ENCODE assay signal across 11 cellular contexts in genomic region chr12:3490848-3491382, GRCh38. TPM values are rescaled to one million over a fixed set of nuclear protein-coding genes. Genes with fewer than 3 reads are reported as not detected.
DNase-seq lines count a peak whose midpoint lies in the region; TF ChIP-seq lines count a peak whose summit lies in the region.
"Had no signal": no experiment of that assay in that cellular context is flagged by ENCODE, and none has a peak within 500 bp of the region (broad histone marks: within the 10 kb centered on the region; RNA-seq: fewer than 3 reads in every experiment).

PRMT8 (plus strand) TSS chr12:3491203; CDS start chr12:3491626, 423 bp downstream.

- H2AFZ ChIP-seq in mammary epithelial cell (ENCODE audit: low read depth, low read length): peak within 1 kb of the TSS; percentile 39

- BruUV-seq in mammary epithelial cell (replicated peaks; lab: Mats Ljungman, UMichigan): no TSS peak

- H3K27ac ChIP-seq in BLaER1 treated with 17β-estradiol and CSF1 and Interleukin-3, amounts not matched to agents 10 nM and 100 nM: no peak within 1 kb of the TSS
- H3K27ac ChIP-seq in HEK293 (ENCODE audit: extremely low read depth, low read depth, low read length): no peak within 1 kb of the TSS
- H3K27ac ChIP-seq in mammary epithelial cell (ENCODE audit: insufficient read depth, low read depth, low read length): peak within 1 kb of the TSS; percentile 95
- H3K27ac ChIP-seq in esophagus muscularis mucosa (replicated peaks in 1 of 4): no peak within 1 kb of the TSS
- H3K27ac ChIP-seq: right lobe of liver had no signal

- no peak for TF ChIP-seq POLR2A in esophagus muscularis mucosa (IDR thresholded peaks at IDR 0.05; ENCODE audit: low read depth)

- H3K4me3 ChIP-seq in BLaER1 treated with 17β-estradiol and CSF1 and Interleukin-3, amounts not matched to agents 10 nM and 100 nM: peak within 1 kb of the TSS in 8 of 10 experiments; percentile 15 to 62 (median 59); a peak in 9 of 20 replicates
- peak within 1 kb of the TSS; percentile 18 for H3K4me3 ChIP-seq in HEK293 (ENCODE audit: low read depth, low read length)
- peak within 1 kb of the TSS; percentile 64 to 85 (median 77) for H3K4me3 ChIP-seq in mammary epithelial cell (replicated peaks in 1 of 3; ENCODE audit: insufficient read depth in 1 of 3, low read depth in 2 of 3, low read length in 3 of 3)
- H3K4me3 ChIP-seq in esophagus muscularis mucosa: peak within 1 kb of the TSS in 1 of 4 donors; percentile 9
- H3K4me3 ChIP-seq: right lobe of liver had no signal

- peaks cover 0 to 3% (median 0%) of the 10 kb centered on the region in 11 experiments; a peak in 1 of 22 replicates for H3K9me3 ChIP-seq in BLaER1 treated with 17β-estradiol and CSF1 and Interleukin-3, amounts not matched to agents 10 nM and 100 nM (replicated peaks in 1 of 11)
- H3K9me3 ChIP-seq in HEK293 (ENCODE audit: control insufficient read depth, insufficient read depth, low read depth, low read length) (no peaks in the 10 kb centered on the region), mammary epithelial cell (replicated peaks; ENCODE audit: insufficient read depth, low read length) (no peaks in the 10 kb centered on the region), esophagus muscularis mucosa (no peaks in the 10 kb centered on the region)
- H3K9me3 ChIP-seq: right lobe of liver had no signal

- H3K9ac ChIP-seq in BLaER1 treated with 17β-estradiol and CSF1 and Interleukin-3, amounts not matched to agents 10 nM and 100 nM: no peak within 1 kb of the TSS
- peak within 1 kb of the TSS; percentile 90 for H3K9ac ChIP-seq in mammary epithelial cell (ENCODE audit: insufficient read depth, low read length)

- peaks cover 0 to 35% (median 13%) of the 10 kb centered on the region in 11 experiments; a peak in 13 of 22 replicates for H4K20me1 ChIP-seq in BLaER1 treated with 17β-estradiol and CSF1 and Interleukin-3, amounts not matched to agents 10 nM and 100 nM
- H4K20me1 ChIP-seq in mammary epithelial cell (ENCODE audit: insufficient read depth, low read length): no peaks in the 10 kb centered on the region

- dilution Hi-C loops in mammary epithelial cell (cut with HindIII; ENCODE audit: low sequenced_read_pairs): loop anchor here (10.0 kb wide), 1 partner anchor 186 kb away; no protein-coding TSS in a partner anchor

- intact Hi-C loops in mammary epithelial cell (cut with micrococcal nuclease): loop anchor here (10.0 kb wide), 3 partner anchors 76 to 284 kb away; no protein-coding TSS in a partner anchor
- intact Hi-C loops in esophagus muscularis mucosa (cut with DNase I): no loop called here

- H3K27me3 ChIP-seq in BLaER1 treated with 17β-estradiol and CSF1 and Interleukin-3, amounts not matched to agents 10 nM and 100 nM: peaks cover 58 to 83% (median 72%) of the 10 kb centered on the region in 11 experiments
- H3K27me3 ChIP-seq in mammary epithelial cell (ENCODE audit: insufficient read depth, low read length) (no peaks in the 10 kb centered on the region), esophagus muscularis mucosa (peaks cover 3 to 93% (median 48%) of the 10 kb centered on the region in 4 donors)

- in situ Hi-C loops in mammary epithelial cell (cut with MboI; ENCODE audit: low sequenced_read_pairs in 2 of 2): loop anchor here in 1 of 2 donors (10.0 kb wide), 1 partner anchor 176 kb away; no protein-coding TSS in a partner anchor

- no peak for TF ChIP-seq EP300 in esophagus muscularis mucosa (IDR thresholded peaks at IDR 0.05)

- H3K36me3 ChIP-seq in BLaER1 treated with 17β-estradiol and CSF1 and Interleukin-3, amounts not matched to agents 10 nM and 100 nM: no peaks in the 10 kb centered on the region
- no peaks in the 10 kb centered on the region for H3K36me3 ChIP-seq in HEK293 (ENCODE audit: control insufficient read depth in 2 of 2, insufficient read depth in 1 of 2, low read length in 2 of 2)
- H3K36me3 ChIP-seq in mammary epithelial cell (ENCODE audit: insufficient read depth, low read length): no peaks in the 10 kb centered on the region
- H3K36me3 ChIP-seq in esophagus muscularis mucosa: no peaks in the 10 kb centered on the region
- H3K36me3 ChIP-seq: right lobe of liver had no signal

- WGBS in mammary epithelial cell (ENCODE audit: low coverage, missing lambda C conversion rate): 0% methylated on average over 9 of the region's 60 CpGs
- 3% methylated on average over 21 of the region's 60 CpGs for WGBS in esophagus muscularis mucosa

- peak within 1 kb of the TSS; percentile 96 to 100 (median 99) for H3K4me2 ChIP-seq in BLaER1 treated with 17β-estradiol and CSF1 and Interleukin-3, amounts not matched to agents 10 nM and 100 nM
- H3K4me2 ChIP-seq in mammary epithelial cell (ENCODE audit: insufficient read depth, low read depth, low read length): peak within 1 kb of the TSS; percentile 75

- peaks cover 51% of the 10 kb centered on the region for H3K79me2 ChIP-seq in mammary epithelial cell (ENCODE audit: insufficient read depth, low read length)

- H3K4me1 ChIP-seq in BLaER1 treated with 17β-estradiol and CSF1 and Interleukin-3, amounts not matched to agents 10 nM and 100 nM: peaks cover 14 to 33% (median 25%) of the 10 kb centered on the region in 10 experiments
- H3K4me1 ChIP-seq in HEK293 (ENCODE audit: control insufficient read depth, insufficient read depth, low read length): peaks cover 11% of the 10 kb centered on the region
- H3K4me1 ChIP-seq in mammary epithelial cell (ENCODE audit: insufficient read depth, low read length): peaks cover 35% of the 10 kb centered on the region
- H3K4me1 ChIP-seq in esophagus muscularis mucosa: peaks cover 19 to 31% (median 26%) of the 10 kb centered on the region in 4 donors
- H3K4me1 ChIP-seq: right lobe of liver had no signal

- DNase-seq in mammary epithelial cell (peak; percentile 54), islet precursor cell (peak; percentile 84), NCI-H446 (lab: John Stamatoyannopoulos, UW) (no peak), SIG-M5 (lab: John Stamatoyannopoulos, UW) (no peak), globus pallidus (ENCODE audit: low spot score) (no peak), esophagus muscularis mucosa (ENCODE audit: extremely low spot score) (no peak)
- DNase-seq: NCI-H1436, right lobe of liver had no signal

- POLR2A ChIA-PET in HEK293 (lab: Yijun Ruan, JAX): no interaction called here

- CTCF ChIA-PET in HEK293 (lab: Yijun Ruan, JAX): interaction anchor here (0.6 to 2.1 kb wide), 4 partner anchors 71 to 1266 kb away, joined by 3 to 10 read pairs (median 4); no protein-coding TSS in a partner anchor
- CTCF ChIA-PET in mammary epithelial cell (lab: Charles Lee; ENCODE audit: low non-redundant PET): interaction anchor here (0.6 to 1.0 kb wide), 2 partner anchors 33 to 187 kb away, joined by 13 read pairs; no protein-coding TSS in a partner anchor

- TF ChIP-seq CTCF in HEK293 (tag by site-specific recombination; IDR thresholded peaks at IDR 0.05) (no peak), mammary epithelial cell (conservative IDR thresholded peaks at IDR 0.05 in 1 of 2, IDR thresholded peaks at IDR 0.05 in 1 of 2; ENCODE audit: extremely low read depth in 1 of 2, insufficient read depth in 1 of 2, low read depth in 1 of 2, low read length in 2 of 2) (no peak), esophagus muscularis mucosa (IDR thresholded peaks at IDR 0.05) (no peak)

TF ChIP-seq in HEK293, 187 proteins besides CTCF, POLR2A, EP300 and RAD21:
- TF ChIP-seq ZNF510 (tag by site-specific recombination; IDR thresholded peaks at IDR 0.05; ENCODE audit: insufficient replicate concordance) (no peak), ZNF571 (tag by site-specific recombination; IDR thresholded peaks at IDR 0.05) (no peak), KLF16 (tag by site-specific recombination; IDR thresholded peaks at IDR 0.05) (no peak), KLF1 (tag by site-specific recombination; IDR thresholded peaks at IDR 0.05) (peak; percentile 74), EGR2 (tag by site-specific recombination; IDR thresholded peaks at IDR 0.05; ENCODE audit: low read depth) (peak; percentile 33; the same call in 1 of the 2 replicates), SCRT2 (tag by site-specific recombination; IDR thresholded peaks at IDR 0.05) (peak; percentile 19; the same call in 1 of the 2 replicates), GLIS2 (tag by site-specific recombination; IDR thresholded peaks at IDR 0.05) (peak; percentile 44; the same call in 1 of the 2 replicates), GLIS1 (tag by site-specific recombination; IDR thresholded peaks at IDR 0.05) (peak; percentile 44), ZBTB26 (tag by site-specific recombination; optimal IDR thresholded peaks at IDR 0.05) (peak; percentile 18), ZNF560 (tag by site-specific recombination; IDR thresholded peaks at IDR 0.05; ENCODE audit: borderline replicate concordance) (0 out of 2 replicates have a peak, but pooled peaks have one; percentile 11), ZFHX2 (tag by site-specific recombination; conservative IDR thresholded peaks at IDR 0.05) (0 out of 2 replicates have a peak, but pooled peaks have one; percentile 23), ZNF398 (tag by site-specific recombination; IDR thresholded peaks at IDR 0.05) (0 out of 2 replicates have a peak, but pooled peaks have one; percentile 4)

RNA-seq across cellular contexts. Expression of gene PRMT8, which starts in this region (rescaled TPM):
- total RNA-seq in mammary epithelial cell: 10 to 100 TPM in 1 of 2 donors, under 1 TPM in 1; 0.50 to 34.0 TPM
- 8.9 TPM for polyA plus RNA-seq in mammary epithelial cell
- polyA minus RNA-seq in mammary epithelial cell: 17.8 TPM
- not detected for total RNA-seq in esophagus muscularis mucosa
- total RNA-seq: activated naive CD4-positive, alpha-beta T cell treated with anti-CD3 and anti-CD28 coated beads, Interleukin-2, amount 50 U/mL, for 72 hours; right lobe of liver had no signal

Comparison
In these comparisons a context has a peak if more than half of its experiments do, and no peak if none do; other contexts are left out.
1. DNase-seq: peak in mammary epithelial cell (single experiment) and islet precursor cell (single experiment); none in NCI-H446 (0 of 2), SIG-M5 (single experiment), globus pallidus (single experiment) and esophagus muscularis mucosa (single experiment).